8 cellular contexts compared by ENCODE assay signal in the genomic region with DNA sequence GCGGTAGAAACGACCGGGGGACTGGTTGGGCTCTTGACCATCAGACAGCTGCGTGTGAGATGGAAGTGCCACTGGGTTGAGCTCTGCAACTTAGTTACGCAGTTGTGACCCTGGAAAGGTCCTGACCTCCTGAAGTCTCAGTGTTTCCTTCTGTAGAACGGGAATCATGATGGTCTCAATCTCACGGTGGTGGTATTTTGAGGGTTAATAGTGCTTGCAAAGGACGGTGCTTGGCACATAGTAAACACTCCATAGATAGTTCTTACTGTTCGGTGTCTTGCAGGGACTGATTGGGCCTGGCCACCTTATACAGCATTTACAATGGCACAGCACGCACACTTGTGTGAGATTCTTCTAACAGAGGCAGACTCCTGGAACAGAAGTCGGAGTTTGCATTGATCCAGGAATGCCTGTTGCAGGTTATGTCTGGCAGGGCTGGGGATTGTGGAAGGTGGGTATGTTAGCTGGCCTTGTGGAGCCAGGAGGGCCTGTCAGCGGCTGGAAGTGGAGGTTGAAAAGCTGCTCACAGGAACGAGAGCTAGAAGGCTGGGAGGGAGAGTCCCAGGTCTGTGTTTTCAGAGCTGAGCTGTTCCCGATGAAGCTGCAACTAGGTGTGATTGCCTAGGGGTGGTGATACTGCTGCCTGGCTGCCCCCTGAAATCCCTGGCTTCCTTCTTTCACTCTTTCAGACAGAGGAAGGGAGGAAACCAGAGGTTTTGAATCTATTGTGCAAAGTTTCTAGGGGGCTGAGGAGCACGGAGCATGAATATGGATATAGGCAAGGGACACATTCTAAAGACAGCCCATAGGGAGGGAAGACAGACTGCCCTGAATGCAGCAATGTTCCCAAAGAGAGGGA. TPM values are rescaled to one million over a fixed set of nuclear protein-coding genes. Genes with fewer than 3 reads are reported as not detected.
DNase-seq lines count a peak whose midpoint lies in the region; ATAC-seq and FAIRE-seq lines count a peak whose summit lies in the region.

No MANE protein-coding gene starts in this region.

- no peaks in the 10 kb centered on the region for H3K36me3 ChIP-seq in small intestine (ENCODE audit: control insufficient read depth in 2 of 2, insufficient read depth in 2 of 2, low read length in 2 of 2)

- peak overlapping the region; percentile 86 to 99 for H3K4me3 ChIP-seq in small intestine (ENCODE audit: low read depth in 1 of 2, low read length in 2 of 2)

- WGBS in small intestine, 3 donors, result 4 to 15% (median 9%) methylated on average over 15 of the region's 15 CpGs

- DNase-seq in CD1c-positive myeloid dendritic cell (ENCODE audit: extremely low spot score) (peak; percentile 41), MV-4-11 (lab: John Stamatoyannopoulos, UW) (peak; percentile 63), astrocyte of the hippocampus (ENCODE audit: low read depth, low spot score) (peak; percentile 42), iPS-NIHi7 (ENCODE audit: extremely low spot score) (peak; percentile 29), small intestine (peak; percentile 48)

- H3K9me3 ChIP-seq in small intestine (ENCODE audit: control insufficient read depth, low read depth), result no peaks in the 10 kb centered on the region

- peak; percentile 3 for ATAC-seq in GM19455 (IDR thresholded peaks at IDR 0.05; ENCODE audit: unreplicated experiment)
- ATAC-seq in GM21825 (IDR thresholded peaks at IDR 0.05; ENCODE audit: unreplicated experiment), result no peak
- no peak for ATAC-seq in HG03108 (IDR thresholded peaks at IDR 0.05; ENCODE audit: unreplicated experiment)

- H3K27ac ChIP-seq in small intestine (ENCODE audit: low read depth in 1 of 2, low read length in 1 of 2), result peak overlapping the region; percentile 99

- no peak for FAIRE-seq in small intestine (lab: Jason Lieb, UNC)

- H3K27me3 ChIP-seq in small intestine (ENCODE audit: control insufficient read depth in 2 of 2, insufficient read depth in 2 of 2, low read length in 2 of 2), result no peaks in the 10 kb centered on the region

- H3K4me1 ChIP-seq in small intestine (ENCODE audit: control insufficient read depth in 2 of 2, insufficient read depth in 1 of 2, low read depth in 1 of 2, low read length in 1 of 2), result peaks cover 11 to 15% of the 10 kb centered on the region in 2 donors

RNA-seq across cellular contexts. Expression of a gene that starts 1.0 kb away (rescaled TPM):
- 100 to 1,000 TPM; 483 to 881 (median 628) TPM for polyA plus RNA-seq in small intestine

RNA-seq across cellular contexts. Expression of a gene that starts 49.4 kb away (rescaled TPM):
- polyA plus RNA-seq in small intestine, result 10 to 100 TPM in 2 of 3 donors, 1 to 10 TPM in 1; 6.5 to 25.7 (median 12.1) TPM
